ENCODE assay signal across 16 cellular contexts in genomic region chr17:4693416-4693815, GRCh38. TPM values are rescaled to one million over a fixed set of nuclear protein-coding genes. Genes with fewer than 3 reads are reported as not detected.
DNase-seq lines count a peak whose midpoint lies in the region; ATAC-seq, FAIRE-seq and TF ChIP-seq lines count a peak whose summit lies in the region.
"Had no signal": no experiment of that assay in that cellular context is flagged by ENCODE, and none has a peak within 500 bp of the region (broad histone marks: within the 10 kb centered on the region; RNA-seq: fewer than 3 reads in every experiment).

No MANE protein-coding gene starts in this region.

- DNase-seq in A549 (ENCODE audit: low read depth in 1 of 2, low spot score in 1 of 2) (no peak), OCI-LY7 (ENCODE audit: low spot score) (no peak), neural progenitor cell (ENCODE audit: low spot score) (no peak), A172 (ENCODE audit: low spot score) (no peak)
- no peak for DNase-seq in CD8-positive, alpha-beta memory T cell
- DNase-seq: Calu3; CD4-positive, alpha-beta memory T cell; DMS79 treated with DMSO at 0.1 percent for 48 hours; GF-D8; GOT3; H7 had no signal

- H3K36me3 Mint-ChIP-seq in CD8-positive, alpha-beta memory T cell = peaks cover 5 to 58% (median 25%) of the 10 kb centered on the region in 3 donors
- peaks cover 43% of the 10 kb centered on the region for H3K36me3 Mint-ChIP-seq in neural progenitor cell

- no peaks in the 10 kb centered on the region for H3K9me2 ChIP-seq in OCI-LY7 (ENCODE audit: insufficient read depth, low read length)

- H3K9ac ChIP-seq in neural progenitor cell = no peak overlapping the region
- H3K9ac ChIP-seq: BLaER1 had no signal

- no peaks in the 10 kb centered on the region for H3K27me3 ChIP-seq in CD8-positive, alpha-beta memory T cell (ENCODE audit: insufficient read depth, low read length, poor library complexity, severe bottlenecking)
- no peaks in the 10 kb centered on the region for H3K27me3 ChIP-seq in neural progenitor cell
- H3K27me3 ChIP-seq: BLaER1 had no signal

- H3F3A ChIP-seq in neural progenitor cell (ENCODE audit: low read depth) = peaks cover 3% of the 10 kb centered on the region

- H3K79me2 ChIP-seq in OCI-LY7 (ENCODE audit: insufficient read depth, low read depth, low read length) = peaks cover 71% of the 10 kb centered on the region
- H3K79me2 ChIP-seq in neural progenitor cell (ENCODE audit: low read depth) = peaks cover 96% of the 10 kb centered on the region

- CTCF ChIA-PET in A549 (lab: Yijun Ruan, JAX) (no interaction called here), OCI-LY7 (lab: Charles Lee; ENCODE audit: unreplicated experiment) (no interaction called here)
- CTCF ChIA-PET in CD8-positive, alpha-beta memory T cell (lab: Charles Lee) = no interaction called here

- H3K4me1 ChIP-seq in A549 = peaks cover 5% of the 10 kb centered on the region; the same call in 2 of the 3 replicates
- peaks cover 17% of the 10 kb centered on the region for H3K4me1 ChIP-seq in CD8-positive, alpha-beta memory T cell (ENCODE audit: insufficient read depth, low read length)
- H3K4me1 ChIP-seq in OCI-LY7 (ENCODE audit: insufficient read depth, low read length, poor library complexity, severe bottlenecking) = no peaks in the 10 kb centered on the region
- H3K4me1 ChIP-seq in neural progenitor cell = no peaks in the 10 kb centered on the region
- H3K4me1 ChIP-seq: BLaER1 had no signal

- BruUV-seq in OCI-LY7 (replicated peaks; lab: Mats Ljungman, UMichigan) = no TSS peak

- H3K4me3 ChIP-seq in A549 (no peak overlapping the region), OCI-LY7 (ENCODE audit: low read depth, low read length, poor library complexity, severe bottlenecking) (no peak overlapping the region), neural progenitor cell (no peak overlapping the region)
- no peak overlapping the region for H3K4me3 ChIP-seq in CD8-positive, alpha-beta memory T cell (ENCODE audit: low read length)
- H3K4me3 ChIP-seq: BLaER1 had no signal

- H3K27ac ChIP-seq in A549 (no peak overlapping the region), OCI-LY7 (ENCODE audit: low read depth, low read length, poor library complexity, severe bottlenecking) (no peak overlapping the region), neural progenitor cell (no peak overlapping the region)
- no peak overlapping the region for H3K27ac ChIP-seq in CD8-positive, alpha-beta memory T cell (ENCODE audit: low read depth, low read length)
- H3K27ac ChIP-seq: BLaER1 had no signal

- peak; percentile 43 for FAIRE-seq in A549 (lab: Jason Lieb, UNC)

- 84% methylated on average over 9 of the region's 9 CpGs for WGBS in A549 (ENCODE audit: missing lambda C conversion rate)

- H2AFZ ChIP-seq in OCI-LY7 (ENCODE audit: low read length) (no peak overlapping the region), neural progenitor cell (replicated peaks) (no peak overlapping the region)

- H4K20me1 ChIP-seq in OCI-LY7 (ENCODE audit: insufficient read depth, low read length) = no peaks in the 10 kb centered on the region; the same call in 1 of the 2 replicates
- H4K20me1 ChIP-seq in neural progenitor cell (ENCODE audit: low read depth) = peaks cover 63% of the 10 kb centered on the region

- peak overlapping the region in 5 of 8 donors; percentile 42 to 86 (median 57) for H3K27ac Mint-ChIP-seq in CD8-positive, alpha-beta memory T cell
- H3K27ac Mint-ChIP-seq in neural progenitor cell = no peak overlapping the region
- H3K27ac Mint-ChIP-seq: CD14-positive monocyte had no signal

- H3K27me3 Mint-ChIP-seq in CD8-positive, alpha-beta memory T cell = no peaks in the 10 kb centered on the region
- peaks cover 5% of the 10 kb centered on the region for H3K27me3 Mint-ChIP-seq in neural progenitor cell (ENCODE audit: insufficient read depth, low read depth)
- H3K27me3 Mint-ChIP-seq: CD4-positive, alpha-beta memory T cell had no signal

- no peak for TF ChIP-seq EP300 in A549 (IDR thresholded peaks at IDR 0.05)

- H3K4me2 ChIP-seq in A549 (no peak overlapping the region), OCI-LY7 (ENCODE audit: low read length) (no peak overlapping the region), neural progenitor cell (no peak overlapping the region)
- H3K4me2 ChIP-seq: BLaER1 had no signal

- no peaks in the 10 kb centered on the region for H3K9me3 ChIP-seq in A549
- H3K9me3 ChIP-seq in CD8-positive, alpha-beta memory T cell (ENCODE audit: low read length) = no peaks in the 10 kb centered on the region
- H3K9me3 ChIP-seq in OCI-LY7 (ENCODE audit: low read length) = no peaks in the 10 kb centered on the region
- no peaks in the 10 kb centered on the region for H3K9me3 ChIP-seq in neural progenitor cell (ENCODE audit: low read depth)
- H3K9me3 ChIP-seq: BLaER1 had no signal

- POLR2A ChIA-PET in A549 (lab: Yijun Ruan, JAX) (no interaction called here), OCI-LY7 (lab: Charles Lee) (no interaction called here)
- POLR2A ChIA-PET in CD8-positive, alpha-beta memory T cell (lab: Charles Lee) = no interaction called here

- ATAC-seq in A549 = no peak
- ATAC-seq in HG02870 (IDR thresholded peaks at IDR 0.05; ENCODE audit: unreplicated experiment) = no peak
- ATAC-seq in HG03520 (IDR thresholded peaks at IDR 0.05; ENCODE audit: unreplicated experiment) = no peak
- ATAC-seq: HCT116 had no signal

- peaks cover 35 to 69% (median 41%) of the 10 kb centered on the region in 3 donors for H3K4me1 Mint-ChIP-seq in CD8-positive, alpha-beta memory T cell
- peaks cover 5% of the 10 kb centered on the region for H3K4me1 Mint-ChIP-seq in neural progenitor cell

- peaks cover 13% of the 10 kb centered on the region for H3K36me3 ChIP-seq in CD8-positive, alpha-beta memory T cell (ENCODE audit: insufficient read depth, low read length)
- H3K36me3 ChIP-seq in OCI-LY7 (ENCODE audit: insufficient read depth, low read length) (peaks cover 92% of the 10 kb centered on the region), neural progenitor cell (no peaks in the 10 kb centered on the region)

- no peak for TF ChIP-seq RAD21 in A549 (conservative IDR thresholded peaks at IDR 0.05 in 1 of 2, IDR thresholded peaks at IDR 0.05 in 1 of 2)

- TF ChIP-seq CTCF in A549 (IDR thresholded peaks at IDR 0.05) = no peak
- 0 out of 2 replicates have a peak, but pooled peaks have one; percentile 3 for TF ChIP-seq CTCF in OCI-LY7 (conservative IDR thresholded peaks at IDR 0.05; ENCODE audit: low read length)
- TF ChIP-seq CTCF in neural progenitor cell (IDR thresholded peaks at IDR 0.05) = no peak

- no peak overlapping the region for H3K4me3 Mint-ChIP-seq in CD8-positive, alpha-beta memory T cell
- peak overlapping the region; percentile 23 for H3K4me3 Mint-ChIP-seq in neural progenitor cell
- H3K4me3 Mint-ChIP-seq: CD14-positive monocyte had no signal

- intact Hi-C loops in OCI-LY7 (cut with micrococcal nuclease; ENCODE audit: unreplicated experiment) = no loop called here

- no peak for TF ChIP-seq POLR2A in A549 (IDR thresholded peaks at IDR 0.05; ENCODE audit: low read length)

- no peaks in the 10 kb centered on the region for H3K9me3 Mint-ChIP-seq in CD8-positive, alpha-beta memory T cell
- H3K9me3 Mint-ChIP-seq in neural progenitor cell = no peaks in the 10 kb centered on the region
- H3K9me3 Mint-ChIP-seq: CD14-positive monocyte; CD4-positive, alpha-beta memory T cell had no signal

RNA-seq across cellular contexts. Expression of gene PELP1, which starts 10.5 kb away (rescaled TPM):
- polyA plus RNA-seq in A549 (2011; rRNA removed) (30.2 and 35.5 TPM in 2 replicates), A549 (2017; fragmentation: RNase III; extraction: RNeasy Plus Mini Kit Qiagen cat#74134 plus additional on column Dnase treatment) (52.5 to 60.0 TPM (median 56.1 TPM) in 3 replicates)
- 46.1 and 63.3 TPM in 2 replicates for polyA plus RNA-seq in A549 (2012; cell fraction: cytosol; rRNA removed)
- polyA plus RNA-seq in A549 (2012; cell fraction: nucleus; rRNA removed) = 173 and 242 TPM in 2 replicates
- 55.6 and 68.2 TPM in 2 replicates for polyA minus RNA-seq in A549 (2011; rRNA and poly(A)+ RNA removed)
- 10 to 100 TPM; 95.6 to 99.2 TPM for total RNA-seq in CD8-positive, alpha-beta memory T cell
- 12.6 TPM for polyA plus RNA-seq in CD8-positive, alpha-beta memory T cell
- 28.2 and 36.8 TPM in 2 replicates for total RNA-seq in OCI-LY7 (2014; rRNA removed; shearing (Covaris generic))
- total RNA-seq in OCI-LY7 (2022) (104 and 113 TPM in 2 replicates), neural progenitor cell (ENCODE audit: low replicate concordance) (22.4 and 38.1 TPM in 2 replicates)
- total RNA-seq in A172 (2014; rRNA removed; shearing (Covaris generic)) = 23.5 and 29.5 TPM in 2 replicates

RNA-seq across cellular contexts. Expression of gene ARRB2, which starts 17.0 kb away (rescaled TPM):
- polyA plus RNA-seq in A549 (2011; rRNA removed) (73.1 and 74.9 TPM in 2 replicates), A549 (2017; fragmentation: RNase III; extraction: RNeasy Plus Mini Kit Qiagen cat#74134 plus additional on column Dnase treatment) (61.0 to 68.2 TPM (median 67.8 TPM) in 3 replicates)
- polyA plus RNA-seq in A549 (2012; cell fraction: cytosol; rRNA removed) = 90.8 and 96.8 TPM in 2 replicates
- polyA plus RNA-seq in A549 (2012; cell fraction: nucleus; rRNA removed) = 107 and 116 TPM in 2 replicates
- 66.9 and 67.5 TPM in 2 replicates for polyA minus RNA-seq in A549 (2011; rRNA and poly(A)+ RNA removed)
- total RNA-seq in CD8-positive, alpha-beta memory T cell = 100 to 1,000 TPM; 170 to 172 TPM
- 69.4 TPM for polyA plus RNA-seq in CD8-positive, alpha-beta memory T cell
- total RNA-seq in OCI-LY7 (2014; rRNA removed; shearing (Covaris generic)) = 49.8 and 56.7 TPM in 2 replicates
- total RNA-seq in OCI-LY7 (2022) (84.9 and 96.1 TPM in 2 replicates), neural progenitor cell (ENCODE audit: low replicate concordance) (33.3 and 64.9 TPM in 2 replicates)
- 6.7 and 12.3 TPM in 2 replicates for total RNA-seq in A172 (2014; rRNA removed; shearing (Covaris generic))

RNA-seq across cellular contexts. Expression of gene MED11, which starts 37.8 kb away (rescaled TPM):
- polyA plus RNA-seq in A549 (2011; rRNA removed) = 57.2 and 74.0 TPM in 2 replicates
- polyA plus RNA-seq in A549 (2012; cell fraction: cytosol; rRNA removed) = 82.5 and 94.8 TPM in 2 replicates
- polyA plus RNA-seq in A549 (2012; cell fraction: nucleus; rRNA removed) = 50.0 and 54.4 TPM in 2 replicates
- 52.6 to 62.5 TPM (median 58.1 TPM) in 3 replicates for polyA plus RNA-seq in A549 (2017; fragmentation: RNase III; extraction: RNeasy Plus Mini Kit Qiagen cat#74134 plus additional on column Dnase treatment)
- polyA minus RNA-seq in A549 (2011; rRNA and poly(A)+ RNA removed) = 32.2 and 41.0 TPM in 2 replicates
- 10 to 100 TPM; 23.4 to 26.7 TPM for total RNA-seq in CD8-positive, alpha-beta memory T cell
- 58.9 TPM for polyA plus RNA-seq in CD8-positive, alpha-beta memory T cell
- 35.3 and 35.9 TPM in 2 replicates for total RNA-seq in OCI-LY7 (2014; rRNA removed; shearing (Covaris generic))
- 19.0 and 19.2 TPM in 2 replicates for total RNA-seq in OCI-LY7 (2022)
- total RNA-seq in neural progenitor cell (ENCODE audit: low replicate concordance) = 27.3 and 31.6 TPM in 2 replicates
- 29.9 and 33.3 TPM in 2 replicates for total RNA-seq in A172 (2014; rRNA removed; shearing (Covaris generic))

RNA-seq across cellular contexts. Expression of gene ZMYND15, which starts 46.2 kb away (rescaled TPM):
- polyA plus RNA-seq in A549 (2011; rRNA removed) = 0.15 and 0.16 TPM in 2 replicates
- 0.13 and 0.22 TPM in 2 replicates for polyA plus RNA-seq in A549 (2012; cell fraction: cytosol; rRNA removed)
- 0.96 and 1.1 TPM in 2 replicates for polyA plus RNA-seq in A549 (2012; cell fraction: nucleus; rRNA removed)
- 0.19 to 0.22 TPM (median 0.20 TPM) in 3 replicates for polyA plus RNA-seq in A549 (2017; fragmentation: RNase III; extraction: RNeasy Plus Mini Kit Qiagen cat#74134 plus additional on column Dnase treatment)
- 0.24 and 0.50 TPM in 2 replicates for polyA minus RNA-seq in A549 (2011; rRNA and poly(A)+ RNA removed)
- under 1 TPM in 1 of 2 experiments, not detected in 1; 0.09 TPM for total RNA-seq in CD8-positive, alpha-beta memory T cell
- polyA plus RNA-seq in CD8-positive, alpha-beta memory T cell = not detected
- total RNA-seq in OCI-LY7 (2014; rRNA removed; shearing (Covaris generic)) = not detected in 2 replicates
- total RNA-seq in OCI-LY7 (2022) = not detected in 2 replicates
- not detected in 2 replicates for total RNA-seq in neural progenitor cell (ENCODE audit: low replicate concordance)
- total RNA-seq in A172 (2014; rRNA removed; shearing (Covaris generic)) = 0.07 and 0.21 TPM in 2 replicates

RNA-seq across cellular contexts. Expression of gene CXCL16, which starts 46.3 kb away (rescaled TPM):
- polyA plus RNA-seq in A549 (2011; rRNA removed) (13.8 and 20.5 TPM in 2 replicates), A549 (2017; fragmentation: RNase III; extraction: RNeasy Plus Mini Kit Qiagen cat#74134 plus additional on column Dnase treatment) (9.1 to 11.2 TPM (median 10.1 TPM) in 3 replicates)
- polyA plus RNA-seq in A549 (2012; cell fraction: cytosol; rRNA removed) = 10.8 and 15.6 TPM in 2 replicates
- 6.1 and 7.0 TPM in 2 replicates for polyA plus RNA-seq in A549 (2012; cell fraction: nucleus; rRNA removed)
- 11.3 and 20.5 TPM in 2 replicates for polyA minus RNA-seq in A549 (2011; rRNA and poly(A)+ RNA removed)
- total RNA-seq in CD8-positive, alpha-beta memory T cell = 1 to 10 TPM; 2.4 to 2.8 TPM
- 3.0 TPM for polyA plus RNA-seq in CD8-positive, alpha-beta memory T cell
- not detected in 2 replicates for total RNA-seq in OCI-LY7 (2014; rRNA removed; shearing (Covaris generic))
- total RNA-seq in OCI-LY7 (2022) (not detected in 2 replicates), neural progenitor cell (ENCODE audit: low replicate concordance) (0.21 and 0.43 TPM in 2 replicates)
- total RNA-seq in A172 (2014; rRNA removed; shearing (Covaris generic)) = 5.1 and 8.1 TPM in 2 replicates
